In genomic region chr2:138030459-138030858, GRCh38 we compare ENCODE assay signal across 14 cellular contexts.
DNase-seq lines count a peak whose midpoint lies in the region; ATAC-seq, FAIRE-seq and TF ChIP-seq lines count a peak whose summit lies in the region.
"Had no signal": no experiment of that assay in that cellular context is flagged by ENCODE, and none has a peak within 500 bp of the region (broad histone marks: within the 10 kb centered on the region; RNA-seq: fewer than 3 reads in every experiment).

No MANE protein-coding gene starts in this region.

- in situ Hi-C loops in HAP-1 (cut with MboI; ENCODE audit: low sequenced_read_pairs) = no loop called here

- H3K9me3 ChIP-seq in HAP-1 = no peaks in the 10 kb centered on the region
- H3K9me3 ChIP-seq: lower lobe of right lung, thyroid gland had no signal

- H3K27me3 ChIP-seq in foreskin keratinocyte = no peaks in the 10 kb centered on the region
- no peaks in the 10 kb centered on the region for H3K27me3 ChIP-seq in HAP-1 (ENCODE audit: low read depth)
- H3K27me3 ChIP-seq: thyroid gland had no signal

- no peak overlapping the region for H3K4me3 ChIP-seq in HAP-1
- H3K4me3 ChIP-seq: lower lobe of right lung, thyroid gland had no signal

- no peak overlapping the region for H3K27ac ChIP-seq in foreskin keratinocyte
- H3K27ac ChIP-seq: lower lobe of right lung, thyroid gland had no signal

- ATAC-seq in GM21786 (IDR thresholded peaks at IDR 0.05; ENCODE audit: unreplicated experiment) (peak; percentile 69), HG03457 (IDR thresholded peaks at IDR 0.05; ENCODE audit: unreplicated experiment) (peak; percentile 55), foreskin keratinocyte (peak; percentile 77)
- ATAC-seq: activated T-cell treated with anti-CD3 and anti-CD28 coated beads, Interleukin-2, amount 50 U/mL, for 4 hours; lower lobe of right lung had no signal

- no peak for TF ChIP-seq CTCF in foreskin keratinocyte (conservative IDR thresholded peaks at IDR 0.05)

- FAIRE-seq in GM18507 (lab: Jason Lieb, UNC) = peak; percentile 56

- no peaks in the 10 kb centered on the region for H3K36me3 ChIP-seq in HAP-1 (replicated peaks)
- H3K36me3 ChIP-seq: lower lobe of right lung, thyroid gland had no signal

- H3K4me1 ChIP-seq in foreskin keratinocyte (no peaks in the 10 kb centered on the region), HAP-1 (peaks cover 5% of the 10 kb centered on the region; the same call in 1 of the 2 replicates)
- H3K4me1 ChIP-seq: lower lobe of right lung, thyroid gland had no signal

- DNase-seq in GM18507 (ENCODE audit: extremely low spot score, insufficient read length, low read depth) (no peak), foreskin keratinocyte (peak; percentile 67 to 92), HAP-1 (ENCODE audit: low spot score in 2 of 2) (no peak), HPDE6-E6E7 (ENCODE audit: extremely low spot score) (no peak), NCI-H2196 treated with DMSO at 0.1 percent for 48 hours (lab: John Stamatoyannopoulos, UW; ENCODE audit: unreplicated experiment) (no peak)
- no peak for DNase-seq in activated T-cell treated with anti-CD3 and anti-CD28 coated beads, Interleukin-2, amount 50 U/mL, for 48 hours
- DNase-seq: activated T-cell treated with anti-CD3 and anti-CD28 coated beads, Interleukin-2, amount 50 U/mL, for 4 hours; effector memory CD4-positive, alpha-beta T cell; lower lobe of right lung; NCI-H446; stimulated activated CD4-positive, alpha-beta T cell treated with anti-CD3 and anti-CD28 coated beads, Interleukin-12 subunit alpha, Interleukin-12 subunit beta, amount 100 ng/mL, for 4 hours; thyroid gland had no signal

Comparison
In these comparisons a context has a peak if more than half of its experiments do, and no peak if none do; other contexts are left out.
1. DNase-seq: peak in foreskin keratinocyte (2 of 2); none in GM18507 (single experiment), HAP-1 (0 of 2), HPDE6-E6E7 (single experiment), NCI-H2196 treated with DMSO at 0.1 percent for 48 hours (single experiment) and activated T-cell treated with anti-CD3 and anti-CD28 coated beads, Interleukin-2, amount 50 U/mL, for 48 hours (0 of 2).
2. Peak in every context shown above with its lines, with median percentiles within 50 percentile points of each other: ATAC-seq.